Comparison of ENCODE assay signal across 1 cellular context in the genomic region with DNA sequence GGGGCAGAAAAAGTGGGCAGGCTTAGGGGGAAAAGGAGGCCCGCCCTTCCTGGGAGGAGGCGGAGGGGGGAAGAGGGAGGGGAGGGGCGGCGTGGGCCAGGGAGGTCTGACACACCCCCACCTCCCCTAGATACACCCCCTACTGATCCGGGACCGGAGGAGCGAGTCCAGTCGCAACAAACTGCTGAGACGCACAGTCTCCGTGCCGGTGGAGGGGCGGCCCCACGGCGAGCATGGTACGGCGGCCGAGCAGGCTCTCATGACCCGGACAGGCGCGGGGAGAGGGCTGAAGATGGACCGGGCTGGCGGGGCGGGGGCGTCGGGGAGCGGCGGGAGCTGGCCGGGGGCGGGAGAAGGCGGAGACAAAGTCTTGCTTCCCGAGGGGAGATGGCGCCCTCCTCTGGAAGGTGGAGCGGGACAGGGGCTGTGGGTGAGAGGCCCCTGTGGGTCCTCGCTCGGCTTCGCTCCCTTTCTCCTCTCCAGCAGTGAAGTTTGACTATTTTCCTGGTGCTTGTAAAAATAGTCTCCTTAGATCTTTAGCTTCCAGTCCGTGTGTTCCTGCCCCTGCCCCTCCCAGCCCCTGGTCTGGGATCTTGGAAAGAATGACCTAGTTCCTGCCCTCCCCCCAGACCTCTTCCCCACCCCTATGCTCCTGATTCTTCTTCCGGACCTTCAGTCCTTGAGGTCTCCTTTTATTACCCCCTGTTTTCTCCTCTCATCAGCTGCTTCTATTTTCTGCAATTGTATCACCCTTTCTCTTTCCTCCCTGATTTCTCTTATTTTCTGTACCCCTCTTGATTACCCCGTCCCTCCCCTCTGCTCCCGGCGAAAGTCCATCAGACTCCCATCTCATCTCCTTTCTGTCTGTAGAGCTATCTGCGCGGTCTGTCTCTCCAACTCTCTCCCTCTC.
TF ChIP-seq lines count a peak whose summit lies in the region.

No MANE protein-coding gene starts in this region.

TF ChIP-seq in HepG2, 621 proteins besides CTCF, POLR2A, EP300 and RAD21 (continued from another document and continues in another):
- TF ChIP-seq, protein P1, sequence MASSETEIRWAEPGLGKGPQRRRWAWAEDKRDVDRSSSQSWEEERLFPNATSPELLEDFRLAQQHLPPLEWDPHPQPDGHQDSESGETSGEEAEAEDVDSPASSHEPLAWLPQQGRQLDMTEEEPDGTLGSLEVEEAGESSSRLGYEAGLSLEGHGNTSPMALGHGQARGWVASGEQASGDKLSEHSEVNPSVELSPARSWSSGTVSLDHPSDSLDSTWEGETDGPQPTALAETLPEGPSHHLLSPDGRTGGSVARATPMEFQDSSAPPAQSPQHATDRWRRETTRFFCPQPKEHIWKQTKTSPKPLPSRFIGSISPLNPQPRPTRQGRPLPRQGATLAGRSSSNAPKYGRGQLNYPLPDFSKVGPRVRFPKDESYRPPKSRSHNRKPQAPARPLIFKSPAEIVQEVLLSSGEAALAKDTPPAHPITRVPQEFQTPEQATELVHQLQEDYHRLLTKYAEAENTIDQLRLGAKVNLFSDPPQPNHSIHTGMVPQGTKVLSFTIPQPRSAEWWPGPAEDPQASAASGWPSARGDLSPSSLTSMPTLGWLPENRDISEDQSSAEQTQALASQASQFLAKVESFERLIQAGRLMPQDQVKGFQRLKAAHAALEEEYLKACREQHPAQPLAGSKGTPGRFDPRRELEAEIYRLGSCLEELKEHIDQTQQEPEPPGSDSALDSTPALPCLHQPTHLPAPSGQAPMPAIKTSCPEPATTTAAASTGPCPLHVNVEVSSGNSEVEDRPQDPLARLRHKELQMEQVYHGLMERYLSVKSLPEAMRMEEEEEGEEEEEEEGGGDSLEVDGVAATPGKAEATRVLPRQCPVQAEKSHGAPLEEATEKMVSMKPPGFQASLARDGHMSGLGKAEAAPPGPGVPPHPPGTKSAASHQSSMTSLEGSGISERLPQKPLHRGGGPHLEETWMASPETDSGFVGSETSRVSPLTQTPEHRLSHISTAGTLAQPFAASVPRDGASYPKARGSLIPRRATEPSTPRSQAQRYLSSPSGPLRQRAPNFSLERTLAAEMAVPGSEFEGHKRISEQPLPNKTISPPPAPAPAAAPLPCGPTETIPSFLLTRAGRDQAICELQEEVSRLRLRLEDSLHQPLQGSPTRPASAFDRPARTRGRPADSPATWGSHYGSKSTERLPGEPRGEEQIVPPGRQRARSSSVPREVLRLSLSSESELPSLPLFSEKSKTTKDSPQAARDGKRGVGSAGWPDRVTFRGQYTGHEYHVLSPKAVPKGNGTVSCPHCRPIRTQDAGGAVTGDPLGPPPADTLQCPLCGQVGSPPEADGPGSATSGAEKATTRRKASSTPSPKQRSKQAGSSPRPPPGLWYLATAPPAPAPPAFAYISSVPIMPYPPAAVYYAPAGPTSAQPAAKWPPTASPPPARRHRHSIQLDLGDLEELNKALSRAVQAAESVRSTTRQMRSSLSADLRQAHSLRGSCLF (CRISPR knock-in tag; IDR thresholded peaks at IDR 0.05; ENCODE audit: borderline replicate concordance) = no peak
- no peak for TF ChIP-seq ZFP82 (CRISPR knock-in tag; IDR thresholded peaks at IDR 0.05; ENCODE audit: borderline replicate concordance)
- TF ChIP-seq SRSF4 (IDR thresholded peaks at IDR 0.05; ENCODE audit: low read depth, low read length, poor library complexity, severe bottlenecking) = no peak
- TF ChIP-seq, protein P2, sequence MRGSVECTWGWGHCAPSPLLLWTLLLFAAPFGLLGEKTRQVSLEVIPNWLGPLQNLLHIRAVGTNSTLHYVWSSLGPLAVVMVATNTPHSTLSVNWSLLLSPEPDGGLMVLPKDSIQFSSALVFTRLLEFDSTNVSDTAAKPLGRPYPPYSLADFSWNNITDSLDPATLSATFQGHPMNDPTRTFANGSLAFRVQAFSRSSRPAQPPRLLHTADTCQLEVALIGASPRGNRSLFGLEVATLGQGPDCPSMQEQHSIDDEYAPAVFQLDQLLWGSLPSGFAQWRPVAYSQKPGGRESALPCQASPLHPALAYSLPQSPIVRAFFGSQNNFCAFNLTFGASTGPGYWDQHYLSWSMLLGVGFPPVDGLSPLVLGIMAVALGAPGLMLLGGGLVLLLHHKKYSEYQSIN (CRISPR knock-in tag; IDR thresholded peaks at IDR 0.05; ENCODE audit: borderline replicate concordance) = no peak
- TF ChIP-seq RFXAP (CRISPR knock-in tag; IDR thresholded peaks at IDR 0.05; ENCODE audit: borderline replicate concordance) = no peak
- TF ChIP-seq, protein P3, sequence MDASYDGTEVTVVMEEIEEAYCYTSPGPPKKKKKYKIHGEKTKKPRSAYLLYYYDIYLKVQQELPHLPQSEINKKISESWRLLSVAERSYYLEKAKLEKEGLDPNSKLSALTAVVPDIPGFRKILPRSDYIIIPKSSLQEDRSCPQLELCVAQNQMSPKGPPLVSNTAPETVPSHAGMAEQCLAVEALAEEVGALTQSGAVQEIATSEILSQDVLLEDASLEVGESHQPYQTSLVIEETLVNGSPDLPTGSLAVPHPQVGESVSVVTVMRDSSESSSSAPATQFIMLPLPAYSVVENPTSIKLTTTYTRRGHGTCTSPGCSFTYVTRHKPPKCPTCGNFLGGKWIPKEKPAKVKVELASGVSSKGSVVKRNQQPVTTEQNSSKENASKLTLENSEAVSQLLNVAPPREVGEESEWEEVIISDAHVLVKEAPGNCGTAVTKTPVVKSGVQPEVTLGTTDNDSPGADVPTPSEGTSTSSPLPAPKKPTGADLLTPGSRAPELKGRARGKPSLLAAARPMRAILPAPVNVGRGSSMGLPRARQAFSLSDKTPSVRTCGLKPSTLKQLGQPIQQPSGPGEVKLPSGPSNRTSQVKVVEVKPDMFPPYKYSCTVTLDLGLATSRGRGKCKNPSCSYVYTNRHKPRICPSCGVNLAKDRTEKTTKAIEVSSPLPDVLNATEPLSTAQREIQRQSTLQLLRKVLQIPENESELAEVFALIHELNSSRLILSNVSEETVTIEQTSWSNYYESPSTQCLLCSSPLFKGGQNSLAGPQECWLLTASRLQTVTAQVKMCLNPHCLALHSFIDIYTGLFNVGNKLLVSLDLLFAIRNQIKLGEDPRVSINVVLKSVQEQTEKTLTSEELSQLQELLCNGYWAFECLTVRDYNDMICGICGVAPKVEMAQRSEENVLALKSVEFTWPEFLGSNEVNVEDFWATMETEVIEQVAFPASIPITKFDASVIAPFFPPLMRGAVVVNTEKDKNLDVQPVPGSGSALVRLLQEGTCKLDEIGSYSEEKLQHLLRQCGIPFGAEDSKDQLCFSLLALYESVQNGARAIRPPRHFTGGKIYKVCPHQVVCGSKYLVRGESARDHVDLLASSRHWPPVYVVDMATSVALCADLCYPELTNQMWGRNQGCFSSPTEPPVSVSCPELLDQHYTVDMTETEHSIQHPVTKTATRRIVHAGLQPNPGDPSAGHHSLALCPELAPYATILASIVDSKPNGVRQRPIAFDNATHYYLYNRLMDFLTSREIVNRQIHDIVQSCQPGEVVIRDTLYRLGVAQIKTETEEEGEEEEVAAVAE (CRISPR knock-in tag; IDR thresholded peaks at IDR 0.05; ENCODE audit: borderline replicate concordance) = peak; percentile 74; the same call in 1 of the 2 replicates
- TF ChIP-seq NR1H2 (CRISPR knock-in tag; IDR thresholded peaks at IDR 0.05; ENCODE audit: borderline replicate concordance, low read depth) = no peak
- TF ChIP-seq, protein P4, sequence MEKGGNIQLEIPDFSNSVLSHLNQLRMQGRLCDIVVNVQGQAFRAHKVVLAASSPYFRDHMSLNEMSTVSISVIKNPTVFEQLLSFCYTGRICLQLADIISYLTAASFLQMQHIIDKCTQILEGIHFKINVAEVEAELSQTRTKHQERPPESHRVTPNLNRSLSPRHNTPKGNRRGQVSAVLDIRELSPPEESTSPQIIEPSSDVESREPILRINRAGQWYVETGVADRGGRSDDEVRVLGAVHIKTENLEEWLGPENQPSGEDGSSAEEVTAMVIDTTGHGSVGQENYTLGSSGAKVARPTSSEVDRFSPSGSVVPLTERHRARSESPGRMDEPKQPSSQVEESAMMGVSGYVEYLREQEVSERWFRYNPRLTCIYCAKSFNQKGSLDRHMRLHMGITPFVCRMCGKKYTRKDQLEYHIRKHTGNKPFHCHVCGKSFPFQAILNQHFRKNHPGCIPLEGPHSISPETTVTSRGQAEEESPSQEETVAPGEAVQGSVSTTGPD (CRISPR knock-in tag; IDR thresholded peaks at IDR 0.05) = no peak
- TF ChIP-seq ZNF264 (CRISPR knock-in tag; IDR thresholded peaks at IDR 0.05) = peak; percentile 62; the same call in 1 of the 2 replicates
- TF ChIP-seq MZF1 (CRISPR knock-in tag; IDR thresholded peaks at IDR 0.05; ENCODE audit: borderline replicate concordance) = no peak
- TF ChIP-seq, protein P5, sequence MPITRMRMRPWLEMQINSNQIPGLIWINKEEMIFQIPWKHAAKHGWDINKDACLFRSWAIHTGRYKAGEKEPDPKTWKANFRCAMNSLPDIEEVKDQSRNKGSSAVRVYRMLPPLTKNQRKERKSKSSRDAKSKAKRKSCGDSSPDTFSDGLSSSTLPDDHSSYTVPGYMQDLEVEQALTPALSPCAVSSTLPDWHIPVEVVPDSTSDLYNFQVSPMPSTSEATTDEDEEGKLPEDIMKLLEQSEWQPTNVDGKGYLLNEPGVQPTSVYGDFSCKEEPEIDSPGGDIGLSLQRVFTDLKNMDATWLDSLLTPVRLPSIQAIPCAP (CRISPR knock-in tag; IDR thresholded peaks at IDR 0.05; ENCODE audit: low read depth) = no peak
- TF ChIP-seq, protein P6, sequence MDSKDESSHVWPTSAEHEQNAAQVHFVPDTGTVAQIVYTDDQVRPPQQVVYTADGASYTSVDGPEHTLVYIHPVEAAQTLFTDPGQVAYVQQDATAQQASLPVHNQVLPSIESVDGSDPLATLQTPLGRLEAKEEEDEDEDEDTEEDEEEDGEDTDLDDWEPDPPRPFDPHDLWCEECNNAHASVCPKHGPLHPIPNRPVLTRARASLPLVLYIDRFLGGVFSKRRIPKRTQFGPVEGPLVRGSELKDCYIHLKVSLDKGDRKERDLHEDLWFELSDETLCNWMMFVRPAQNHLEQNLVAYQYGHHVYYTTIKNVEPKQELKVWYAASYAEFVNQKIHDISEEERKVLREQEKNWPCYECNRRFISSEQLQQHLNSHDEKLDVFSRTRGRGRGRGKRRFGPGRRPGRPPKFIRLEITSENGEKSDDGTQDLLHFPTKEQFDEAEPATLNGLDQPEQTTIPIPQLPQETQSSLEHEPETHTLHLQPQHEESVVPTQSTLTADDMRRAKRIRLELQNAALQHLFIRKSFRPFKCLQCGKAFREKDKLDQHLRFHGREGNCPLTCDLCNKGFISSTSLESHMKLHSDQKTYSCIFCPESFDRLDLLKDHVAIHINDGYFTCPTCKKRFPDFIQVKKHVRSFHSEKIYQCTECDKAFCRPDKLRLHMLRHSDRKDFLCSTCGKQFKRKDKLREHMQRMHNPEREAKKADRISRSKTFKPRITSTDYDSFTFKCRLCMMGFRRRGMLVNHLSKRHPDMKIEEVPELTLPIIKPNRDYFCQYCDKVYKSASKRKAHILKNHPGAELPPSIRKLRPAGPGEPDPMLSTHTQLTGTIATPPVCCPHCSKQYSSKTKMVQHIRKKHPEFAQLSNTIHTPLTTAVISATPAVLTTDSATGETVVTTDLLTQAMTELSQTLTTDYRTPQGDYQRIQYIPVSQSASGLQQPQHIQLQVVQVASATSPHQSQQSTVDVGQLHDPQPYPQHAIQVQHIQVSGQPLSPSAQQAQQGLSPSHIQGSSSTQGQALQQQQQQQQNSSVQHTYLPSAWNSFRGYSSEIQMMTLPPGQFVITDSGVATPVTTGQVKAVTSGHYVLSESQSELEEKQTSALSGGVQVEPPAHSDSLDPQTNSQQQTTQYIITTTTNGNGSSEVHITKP (CRISPR knock-in tag; IDR thresholded peaks at IDR 0.05; ENCODE audit: low read depth) = peak; percentile 63; the same call in 1 of the 2 replicates
- no peak for TF ChIP-seq TCF12 (IDR thresholded peaks at IDR 0.05)
- TF ChIP-seq TCF12 (CRISPR knock-in tag; IDR thresholded peaks at IDR 0.05) = no peak
- no peak for TF ChIP-seq KLF15 (CRISPR knock-in tag; IDR thresholded peaks at IDR 0.05; ENCODE audit: borderline replicate concordance)
- TF ChIP-seq, protein P7, sequence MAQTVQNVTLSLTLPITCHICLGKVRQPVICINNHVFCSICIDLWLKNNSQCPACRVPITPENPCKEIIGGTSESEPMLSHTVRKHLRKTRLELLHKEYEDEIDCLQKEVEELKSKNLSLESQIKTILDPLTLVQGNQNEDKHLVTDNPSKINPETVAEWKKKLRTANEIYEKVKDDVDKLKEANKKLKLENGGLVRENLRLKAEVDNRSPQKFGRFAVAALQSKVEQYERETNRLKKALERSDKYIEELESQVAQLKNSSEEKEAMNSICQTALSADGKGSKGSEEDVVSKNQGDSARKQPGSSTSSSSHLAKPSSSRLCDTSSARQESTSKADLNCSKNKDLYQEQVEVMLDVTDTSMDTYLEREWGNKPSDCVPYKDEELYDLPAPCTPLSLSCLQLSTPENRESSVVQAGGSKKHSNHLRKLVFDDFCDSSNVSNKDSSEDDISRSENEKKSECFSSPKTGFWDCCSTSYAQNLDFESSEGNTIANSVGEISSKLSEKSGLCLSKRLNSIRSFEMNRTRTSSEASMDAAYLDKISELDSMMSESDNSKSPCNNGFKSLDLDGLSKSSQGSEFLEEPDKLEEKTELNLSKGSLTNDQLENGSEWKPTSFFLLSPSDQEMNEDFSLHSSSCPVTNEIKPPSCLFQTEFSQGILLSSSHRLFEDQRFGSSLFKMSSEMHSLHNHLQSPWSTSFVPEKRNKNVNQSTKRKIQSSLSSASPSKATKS (CRISPR knock-in tag; IDR thresholded peaks at IDR 0.05) = no peak
- TF ChIP-seq, protein P8, sequence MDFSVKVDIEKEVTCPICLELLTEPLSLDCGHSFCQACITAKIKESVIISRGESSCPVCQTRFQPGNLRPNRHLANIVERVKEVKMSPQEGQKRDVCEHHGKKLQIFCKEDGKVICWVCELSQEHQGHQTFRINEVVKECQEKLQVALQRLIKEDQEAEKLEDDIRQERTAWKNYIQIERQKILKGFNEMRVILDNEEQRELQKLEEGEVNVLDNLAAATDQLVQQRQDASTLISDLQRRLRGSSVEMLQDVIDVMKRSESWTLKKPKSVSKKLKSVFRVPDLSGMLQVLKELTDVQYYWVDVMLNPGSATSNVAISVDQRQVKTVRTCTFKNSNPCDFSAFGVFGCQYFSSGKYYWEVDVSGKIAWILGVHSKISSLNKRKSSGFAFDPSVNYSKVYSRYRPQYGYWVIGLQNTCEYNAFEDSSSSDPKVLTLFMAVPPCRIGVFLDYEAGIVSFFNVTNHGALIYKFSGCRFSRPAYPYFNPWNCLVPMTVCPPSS (IDR thresholded peaks at IDR 0.05) = no peak
- TF ChIP-seq, protein P9, sequence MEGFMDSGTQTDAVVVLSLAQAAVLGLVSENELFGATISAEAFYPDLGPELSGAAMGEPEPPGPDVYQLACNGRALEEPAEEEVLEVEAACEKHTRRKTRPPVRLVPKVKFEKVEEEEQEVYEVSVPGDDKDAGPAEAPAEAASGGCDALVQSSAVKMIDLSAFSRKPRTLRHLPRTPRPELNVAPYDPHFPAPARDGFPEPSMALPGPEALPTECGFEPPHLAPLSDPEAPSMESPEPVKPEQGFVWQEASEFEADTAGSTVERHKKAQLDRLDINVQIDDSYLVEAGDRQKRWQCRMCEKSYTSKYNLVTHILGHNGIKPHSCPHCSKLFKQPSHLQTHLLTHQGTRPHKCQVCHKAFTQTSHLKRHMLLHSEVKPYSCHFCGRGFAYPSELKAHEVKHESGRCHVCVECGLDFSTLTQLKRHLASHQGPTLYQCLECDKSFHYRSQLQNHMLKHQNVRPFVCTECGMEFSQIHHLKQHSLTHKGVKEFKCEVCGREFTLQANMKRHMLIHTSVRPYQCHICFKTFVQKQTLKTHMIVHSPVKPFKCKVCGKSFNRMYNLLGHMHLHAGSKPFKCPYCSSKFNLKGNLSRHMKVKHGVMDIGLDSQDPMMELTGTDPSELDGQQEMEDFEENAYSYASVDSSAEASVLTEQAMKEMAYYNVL (CRISPR knock-in tag; IDR thresholded peaks at IDR 0.05; ENCODE audit: borderline replicate concordance) = no peak
- TF ChIP-seq, protein P10, sequence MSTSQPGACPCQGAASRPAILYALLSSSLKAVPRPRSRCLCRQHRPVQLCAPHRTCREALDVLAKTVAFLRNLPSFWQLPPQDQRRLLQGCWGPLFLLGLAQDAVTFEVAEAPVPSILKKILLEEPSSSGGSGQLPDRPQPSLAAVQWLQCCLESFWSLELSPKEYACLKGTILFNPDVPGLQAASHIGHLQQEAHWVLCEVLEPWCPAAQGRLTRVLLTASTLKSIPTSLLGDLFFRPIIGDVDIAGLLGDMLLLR (CRISPR knock-in tag; IDR thresholded peaks at IDR 0.05) = 0 out of 2 replicates have a peak, but pooled peaks have one; percentile 26
- no peak for TF ChIP-seq ATF1 (CRISPR knock-in tag; IDR thresholded peaks at IDR 0.05)
